8 cellular contexts compared by ENCODE assay signal in the genomic region with DNA sequence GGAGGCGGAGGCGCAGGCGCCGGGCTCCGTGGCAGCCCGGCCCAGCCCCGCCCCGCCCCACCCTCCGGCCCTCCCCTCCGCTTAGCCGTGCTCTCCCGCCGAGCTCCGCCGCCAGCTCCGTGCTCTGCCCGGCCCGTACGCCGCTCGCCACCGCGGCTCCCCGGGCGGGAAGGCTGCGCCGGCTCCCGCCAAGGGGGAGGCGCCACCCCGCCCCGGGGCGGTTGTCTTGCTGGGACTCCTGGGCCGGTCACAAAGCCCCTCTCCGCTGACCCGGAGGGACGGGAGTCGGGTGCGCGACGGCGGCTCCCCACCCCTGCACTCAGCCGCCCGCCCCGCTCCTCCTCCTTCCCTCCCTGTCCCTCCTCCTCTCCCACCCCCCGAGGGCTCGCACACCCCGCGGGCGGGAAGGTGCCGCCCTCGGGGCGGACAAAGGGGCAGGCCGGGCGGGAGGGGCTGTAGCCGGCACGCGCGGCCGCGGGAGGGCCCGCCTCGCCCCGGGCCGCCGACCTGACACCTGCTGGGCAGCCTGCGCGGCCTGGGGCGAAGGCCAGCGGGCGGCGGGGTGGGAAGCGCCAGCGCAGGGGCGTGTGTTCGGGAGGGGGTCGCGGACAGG. TPM values are rescaled to one million over a fixed set of nuclear protein-coding genes. Genes with fewer than 3 reads are reported as not detected.
DNase-seq lines count a peak whose midpoint lies in the region; ATAC-seq and TF ChIP-seq lines count a peak whose summit lies in the region.

No MANE protein-coding gene starts in this region.

- H3K27me3 ChIP-seq in HUES64 (ENCODE audit: insufficient read depth, low read length): peaks cover 53% of the 10 kb centered on the region
- no peaks in the 10 kb centered on the region for H3K27me3 ChIP-seq in SJCRH30

- H3K4me3 Mint-ChIP-seq in neural crest cell: peak overlapping the region; percentile 89

- no peaks in the 10 kb centered on the region for H3K36me3 ChIP-seq in HUES64 (ENCODE audit: insufficient read depth, low read length)
- no peaks in the 10 kb centered on the region for H3K36me3 ChIP-seq in SJCRH30

- no peaks in the 10 kb centered on the region for H3K36me3 Mint-ChIP-seq in neural crest cell (ENCODE audit: low read depth)

- H3K9me3 Mint-ChIP-seq in neural crest cell: no peaks in the 10 kb centered on the region

- peaks cover 72% of the 10 kb centered on the region for H3K27me3 Mint-ChIP-seq in neural crest cell (ENCODE audit: low read depth)

- H3K9me3 ChIP-seq in HUES64 (ENCODE audit: insufficient read depth, low read depth, low read length) (no peaks in the 10 kb centered on the region), SJCRH30 (replicated peaks) (no peaks in the 10 kb centered on the region)

- H3K27ac ChIP-seq in HUES64 (ENCODE audit: low read depth, low read length) (peak overlapping the region; percentile 81; the same call in 1 of the 2 replicates), SJCRH30 (peak overlapping the region; percentile 55; the same call in 1 of the 2 replicates)

- under 1% methylated on average over 74 of the region's 77 CpGs for WGBS in HUES64

- TF ChIP-seq POLR2A in erythroblast (IDR thresholded peaks at IDR 0.05; ENCODE audit: low read length): no peak

- peak overlapping the region; percentile 57 for H3K27ac Mint-ChIP-seq in neural crest cell (ENCODE audit: unreplicated experiment)

- H3K4me1 Mint-ChIP-seq in neural crest cell: peaks cover 49% of the 10 kb centered on the region

- no peak for TF ChIP-seq CTCF in neural crest cell (conservative IDR thresholded peaks at IDR 0.05)

- peak; percentile 86 for ATAC-seq in GM21737 (IDR thresholded peaks at IDR 0.05; ENCODE audit: unreplicated experiment)

- DNase-seq in SKM-1 (lab: John Stamatoyannopoulos, UW; ENCODE audit: unreplicated experiment) (peak; percentile 31), SKM-1 treated with dmso at 0.1 percent for 144 hours (lab: John Stamatoyannopoulos, UW; ENCODE audit: unreplicated experiment) (no peak), SJCRH30 (peak; percentile 84 to 85), erythroblast (lab: John Stamatoyannopoulos, UW) (peak; percentile 56 to 61), neural crest cell (ENCODE audit: low read depth, low spot score) (peak; percentile 45), dedifferentiated amniotic fluid mesenchymal stem cell (ENCODE audit: extremely low spot score) (no peak)

- H3K4me3 ChIP-seq in HUES64 (ENCODE audit: low read length): peak overlapping the region; percentile 77
- H3K4me3 ChIP-seq in SJCRH30: peak overlapping the region; percentile 70

- H3K4me1 ChIP-seq in HUES64 (ENCODE audit: insufficient read depth, low read length): peaks cover 62% of the 10 kb centered on the region
- no peaks in the 10 kb centered on the region for H3K4me1 ChIP-seq in SJCRH30

- H3K9ac ChIP-seq in HUES64 (ENCODE audit: low read depth, low read length): no peak overlapping the region

RNA-seq across cellular contexts. Expression of a gene that starts 11.5 kb away (rescaled TPM):
- 10.7 TPM for polyA plus RNA-seq in HUES64 (2013, experiment 1 of 2)
- 15.0 TPM for polyA plus RNA-seq in HUES64 (2013, experiment 2 of 2)
- 2.5 and 2.8 TPM in 2 replicates for total RNA-seq in SJCRH30 (2014; rRNA removed; shearing (Covaris generic))
- 33.7 and 34.1 TPM in 2 replicates for total RNA-seq in neural crest cell

Comparison
In these comparisons a context has a peak if more than half of its experiments do, and no peak if none do; other contexts are left out.
1. DNase-seq: peak in SKM-1 (single experiment), SJCRH30 (2 of 2), erythroblast (2 of 2) and neural crest cell (single experiment); none in SKM-1 treated with dmso at 0.1 percent for 144 hours (single experiment) and dedifferentiated amniotic fluid mesenchymal stem cell (single experiment).